ENCODE assay signal across 1 cellular context in the genomic region with DNA sequence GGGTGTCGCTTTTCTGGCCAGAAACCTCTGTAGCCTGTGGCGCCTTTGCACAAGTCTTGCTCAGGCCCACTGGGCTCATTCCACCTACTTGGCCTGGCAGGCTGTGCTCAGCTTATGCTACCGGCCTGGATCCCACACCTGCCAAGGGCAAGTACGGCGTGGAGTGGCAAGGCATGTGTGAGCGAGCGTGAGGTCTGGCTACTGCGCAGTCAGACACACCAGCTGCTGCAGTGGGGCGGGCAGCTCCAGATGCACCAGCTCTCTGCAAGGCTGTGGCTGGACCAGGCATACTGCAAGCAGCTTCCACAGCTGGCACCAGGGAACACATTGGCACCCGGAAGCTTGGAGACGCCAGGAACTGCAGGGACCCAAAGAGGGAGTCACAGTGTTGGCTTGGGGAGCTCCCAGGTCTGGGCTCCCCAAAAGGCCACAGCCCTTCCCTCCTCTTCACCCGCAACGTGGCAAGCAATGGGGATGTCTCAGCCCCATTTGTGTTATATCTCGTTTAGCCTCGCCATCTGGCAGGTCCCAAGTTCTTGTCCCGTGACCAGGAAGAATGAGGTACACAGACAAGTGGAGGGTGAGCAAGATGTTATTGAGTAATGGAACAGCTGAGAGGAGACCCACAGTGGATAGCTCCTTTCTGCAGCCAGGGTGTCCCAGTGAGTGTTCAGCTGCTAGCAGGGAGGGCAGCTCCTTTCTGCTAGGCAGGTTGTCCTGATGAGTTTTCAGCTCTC.
TF ChIP-seq lines count a peak whose summit lies in the region.

No MANE protein-coding gene starts in this region.

TF ChIP-seq in GM12878, 131 proteins besides CTCF, POLR2A, EP300 and RAD21:
- TF ChIP-seq JUNB (IDR thresholded peaks at IDR 0.05), result no peak
- TF ChIP-seq, protein P1, sequence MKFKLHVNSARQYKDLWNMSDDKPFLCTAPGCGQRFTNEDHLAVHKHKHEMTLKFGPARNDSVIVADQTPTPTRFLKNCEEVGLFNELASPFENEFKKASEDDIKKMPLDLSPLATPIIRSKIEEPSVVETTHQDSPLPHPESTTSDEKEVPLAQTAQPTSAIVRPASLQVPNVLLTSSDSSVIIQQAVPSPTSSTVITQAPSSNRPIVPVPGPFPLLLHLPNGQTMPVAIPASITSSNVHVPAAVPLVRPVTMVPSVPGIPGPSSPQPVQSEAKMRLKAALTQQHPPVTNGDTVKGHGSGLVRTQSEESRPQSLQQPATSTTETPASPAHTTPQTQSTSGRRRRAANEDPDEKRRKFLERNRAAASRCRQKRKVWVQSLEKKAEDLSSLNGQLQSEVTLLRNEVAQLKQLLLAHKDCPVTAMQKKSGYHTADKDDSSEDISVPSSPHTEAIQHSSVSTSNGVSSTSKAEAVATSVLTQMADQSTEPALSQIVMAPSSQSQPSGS (IDR thresholded peaks at IDR 0.05; ENCODE audit: low read length), result no peak
- no peak for TF ChIP-seq POU2F2 (IDR thresholded peaks at IDR 0.05; ENCODE audit: borderline replicate concordance, low read depth, low read length)
- no peak for TF ChIP-seq KLF5 (IDR thresholded peaks at IDR 0.05; ENCODE audit: partially characterized antibody)
- TF ChIP-seq NR2C1 (IDR thresholded peaks at IDR 0.05), result no peak
